Comparison of ENCODE assay signal across 8 cellular contexts in the genomic region with DNA sequence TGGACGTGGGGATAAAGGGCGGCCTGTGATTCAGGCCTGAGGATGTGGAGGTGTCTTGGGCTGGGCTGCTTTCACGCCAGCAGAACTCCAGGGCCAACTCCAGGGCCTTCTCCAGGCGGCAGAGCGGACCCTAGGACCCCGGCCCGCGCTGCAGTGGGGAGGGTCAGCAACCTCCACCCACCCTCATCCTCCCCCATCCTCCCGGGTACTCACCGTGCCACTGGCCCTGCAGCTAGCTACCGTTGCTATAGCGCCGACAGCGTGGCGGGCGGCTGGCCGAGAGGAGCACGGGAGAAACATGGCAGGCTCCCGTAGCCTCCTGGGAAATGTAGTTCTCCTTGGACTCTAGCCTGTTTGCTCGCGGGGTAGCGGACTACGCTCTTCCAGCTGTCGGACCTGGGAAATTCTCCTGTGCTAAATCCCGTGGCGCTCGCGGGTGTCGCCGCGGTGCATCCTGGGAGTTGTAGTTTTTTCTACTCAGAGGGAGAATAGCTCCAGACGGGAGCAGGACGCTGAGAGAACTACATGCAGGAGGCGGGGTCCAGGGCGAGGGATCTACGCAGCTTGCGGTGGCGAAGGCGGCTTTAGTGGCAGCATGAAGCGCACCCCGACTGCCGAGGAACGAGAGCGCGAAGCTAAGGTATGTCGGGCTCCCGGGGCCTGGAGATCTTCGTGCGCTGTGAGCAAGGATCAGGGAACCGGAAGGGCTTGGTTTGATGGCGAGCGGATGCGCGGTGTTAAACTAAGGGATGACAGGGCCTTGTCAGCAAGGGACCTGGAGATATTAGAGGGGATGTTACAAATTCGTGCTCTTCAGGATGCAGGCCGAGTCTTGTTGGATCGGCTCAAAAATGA. TPM values are rescaled to one million over a fixed set of nuclear protein-coding genes. Genes with fewer than 3 reads are reported as not detected.
DNase-seq lines count a peak whose midpoint lies in the region; ATAC-seq and TF ChIP-seq lines count a peak whose summit lies in the region.

A gene (plus strand): TSS at position 567 of the 855 bp plus-strand sequence.
A gene (minus strand): TSS at position 270 of the 855 bp plus-strand sequence. CDS start 3,136 bp downstream, outside the sequence.

- no peaks in the 10 kb centered on the region for H3F3A ChIP-seq in OCI-LY1 (ENCODE audit: insufficient read depth, low read length)

- H3K9me3 ChIP-seq in HUES64 (ENCODE audit: insufficient read depth, low read depth, low read length) (no peaks in the 10 kb centered on the region), OCI-LY1 (ENCODE audit: low read length) (no peaks in the 10 kb centered on the region), mononuclear cell (ENCODE audit: low read depth, low read length) (no peaks in the 10 kb centered on the region)

- H3K27me3 ChIP-seq in HUES64 (ENCODE audit: insufficient read depth, low read length) (no peaks in the 10 kb centered on the region), OCI-LY1 (ENCODE audit: insufficient read depth, low read length) (no peaks in the 10 kb centered on the region), mononuclear cell (ENCODE audit: insufficient read depth, low read length) (no peaks in the 10 kb centered on the region)

- H3K27ac ChIP-seq in HUES64 (ENCODE audit: low read depth, low read length): no peak within 1 kb of the TSS
- no peak within 1 kb of the TSS for H3K27ac ChIP-seq in OCI-LY1 (ENCODE audit: low read depth, low read length, poor library complexity, severe bottlenecking)

- no peak for TF ChIP-seq CTCF in OCI-LY1 (IDR thresholded peaks at IDR 0.05; ENCODE audit: low read length)
- no peak for TF ChIP-seq CTCF in epithelial cell of esophagus (IDR thresholded peaks at IDR 0.05; ENCODE audit: insufficient read depth, low read depth, low read length, missing control alignments)

- H3K36me3 ChIP-seq in HUES64 (ENCODE audit: insufficient read depth, low read length): peaks cover 22% of the 10 kb centered on the region
- H3K36me3 ChIP-seq in OCI-LY1 (ENCODE audit: insufficient read depth, low read length): peaks cover 4% of the 10 kb centered on the region; the same call in 1 of the 2 replicates

- H3K4me1 ChIP-seq in HUES64 (ENCODE audit: insufficient read depth, low read length) (peaks cover 5% of the 10 kb centered on the region; the same call in 1 of the 2 replicates), OCI-LY1 (ENCODE audit: insufficient read depth, low read length, severe bottlenecking) (peaks cover 22% of the 10 kb centered on the region), mononuclear cell (ENCODE audit: insufficient read depth, low read length) (peaks cover 18% of the 10 kb centered on the region)

- no peaks in the 10 kb centered on the region for H3K9me2 ChIP-seq in OCI-LY1 (ENCODE audit: low read depth, low read length)

- H4K20me1 ChIP-seq in OCI-LY1 (ENCODE audit: insufficient read depth, low read length): no peaks in the 10 kb centered on the region

- H3K4me3 ChIP-seq in HUES64 (ENCODE audit: low read length) (peak within 1 kb of the TSS; percentile 80), OCI-LY1 (ENCODE audit: low read depth, low read length, poor library complexity, severe bottlenecking) (peak within 1 kb of the TSS; percentile 87), epithelial cell of esophagus (ENCODE audit: low read length) (peak within 1 kb of the TSS; percentile 96), mononuclear cell (ENCODE audit: low read length) (peak within 1 kb of the TSS; percentile 62)

- ATAC-seq in GM21447 (IDR thresholded peaks at IDR 0.05; ENCODE audit: unreplicated experiment): peak; percentile 99

- H3K79me2 ChIP-seq in OCI-LY1 (ENCODE audit: insufficient read depth, low read length): peaks cover 14% of the 10 kb centered on the region

- WGBS in HUES64: 1% methylated on average over 57 of the region's 57 CpGs

- DNase-seq in D341Med (ENCODE audit: low spot score) (peak; percentile 92), activated T-cell treated with anti-CD3 and anti-CD28 coated beads for 1 hour (ENCODE audit: low read depth) (peak; percentile 96), epithelial cell of esophagus (ENCODE audit: low read depth) (peak; percentile 99)
- DNase-seq in stimulated activated CD8-positive, alpha-beta memory T cell treated with anti-CD3 and anti-CD28 coated beads, Interleukin-4, amount 100 ng/mL, for 1 hour (ENCODE audit: low read depth in 2 of 2, low spot score in 1 of 2): peak; percentile 91 to 92

- H3K9ac ChIP-seq in HUES64 (ENCODE audit: low read depth, low read length): peak within 1 kb of the TSS; percentile 73
- H3K9ac ChIP-seq in OCI-LY1 (ENCODE audit: low read length): peak within 1 kb of the TSS; percentile 76

- H3K4me2 ChIP-seq in OCI-LY1 (ENCODE audit: low read length): peak within 1 kb of the TSS; percentile 93

- peak within 1 kb of the TSS; percentile 58 for H2AFZ ChIP-seq in OCI-LY1 (ENCODE audit: low read length)

RNA-seq across cellular contexts. Expression of the first gene that starts in this region (rescaled TPM):
- 42.5 TPM for polyA plus RNA-seq in HUES64 (2013, experiment 1 of 2)
- polyA plus RNA-seq in HUES64 (2013, experiment 2 of 2): 46.9 TPM
- 45.2 TPM for total RNA-seq in mononuclear cell

RNA-seq across cellular contexts. Expression of the second gene that starts in this region (rescaled TPM):
- polyA plus RNA-seq in HUES64 (2013, experiment 1 of 2): 8.1 TPM
- polyA plus RNA-seq in HUES64 (2013, experiment 2 of 2): 10.7 TPM
- 0.84 TPM for total RNA-seq in mononuclear cell
